Comparison of ENCODE assay signal across 27 cellular contexts in genomic region chr12:24979286-24979685, GRCh38. TPM values are rescaled to one million over a fixed set of nuclear protein-coding genes. Genes with fewer than 3 reads are reported as not detected.
DNase-seq lines count a peak whose midpoint lies in the region; ATAC-seq, FAIRE-seq and TF ChIP-seq lines count a peak whose summit lies in the region.
"Had no signal": no experiment of that assay in that cellular context is flagged by ENCODE, and none has a peak within 500 bp of the region (broad histone marks: within the 10 kb centered on the region; RNA-seq: fewer than 3 reads in every experiment).

No MANE protein-coding gene starts in this region.

- H3K4me3 ChIP-seq in right lobe of liver, result no peak overlapping the region
- H3K4me3 ChIP-seq in HepG2 (replicated peaks in 1 of 3; ENCODE audit: insufficient read depth in 1 of 3, low read depth in 2 of 3, low read length in 3 of 3), result no peak overlapping the region
- no peak overlapping the region for H3K4me3 ChIP-seq in aorta (ENCODE audit: low read length in 2 of 2)
- H3K4me3 ChIP-seq: spleen had no signal

- TF ChIP-seq RAD21 in HepG2 (CRISPR knock-in tag; IDR thresholded peaks at IDR 0.05), result no peak

- H3K9me3 ChIP-seq in right lobe of liver (no peaks in the 10 kb centered on the region), HepG2 (ENCODE audit: low read length) (no peaks in the 10 kb centered on the region), aorta (ENCODE audit: control insufficient read depth, low read length) (no peaks in the 10 kb centered on the region)
- H3K9me3 ChIP-seq: SK-N-SH had no signal

- peaks cover 4 to 13% (median 12%) of the 10 kb centered on the region in 3 donors for H3K9me3 Mint-ChIP-seq in T-cell

- H3K27ac ChIP-seq in right lobe of liver (no peak overlapping the region), HepG2 (ENCODE audit: extremely low read length, insufficient read depth, low read length) (no peak overlapping the region), aorta (ENCODE audit: low read depth in 1 of 2, low read length in 2 of 2) (no peak overlapping the region)

- POLR2A ChIA-PET in HepG2 (lab: Yijun Ruan, JAX), result no interaction called here
- POLR2A ChIA-PET in T-cell (lab: Charles Lee), result no interaction called here

- intact Hi-C loops in right lobe of liver (cut with DNase I) (no loop called here), HepG2 (cut with micrococcal nuclease; ENCODE audit: unreplicated experiment) (no loop called here), left ventricle myocardium superior (cut with micrococcal nuclease) (no loop called here), aorta (cut with DNase I) (no loop called here)

- H3K36me3 ChIP-seq in right lobe of liver (no peaks in the 10 kb centered on the region), HepG2 (replicated peaks in 1 of 2; ENCODE audit: control insufficient read depth in 1 of 2, insufficient read depth in 2 of 2, low read length in 2 of 2) (no peaks in the 10 kb centered on the region), aorta (ENCODE audit: control insufficient read depth in 1 of 2, insufficient read depth in 2 of 2, low read length in 1 of 2) (no peaks in the 10 kb centered on the region)
- H3K36me3 ChIP-seq: spleen had no signal

- H3K79me2 ChIP-seq in HepG2 (ENCODE audit: insufficient read depth, low read length), result no peaks in the 10 kb centered on the region

- in situ Hi-C loops in HepG2 (cut with HindIII; ENCODE audit: extremely low pct_ligation_motif_present, low pct_unique_long_range_greater_than_20kb), result no loop called here

- TF ChIP-seq POLR2A in right lobe of liver (IDR thresholded peaks at IDR 0.05) (no peak), HepG2 (IDR thresholded peaks at IDR 0.05; ENCODE audit: insufficient read depth in 1 of 2, low read depth in 2 of 2, low read length in 2 of 2) (no peak)

- FAIRE-seq in HepG2 (lab: Jason Lieb, UNC) (no peak), frontal cortex (lab: Jason Lieb, UNC) (no peak)
- FAIRE-seq: A204.1, islet of Langerhans had no signal

- peaks cover 6% of the 10 kb centered on the region for H3K36me3 Mint-ChIP-seq in T-cell

- no peak overlapping the region for H3K9ac ChIP-seq in HepG2 (ENCODE audit: insufficient read depth, low read depth, low read length)
- H3K9ac ChIP-seq: SK-N-SH had no signal

- no peak overlapping the region for H3K4me3 Mint-ChIP-seq in T-cell
- H3K4me3 Mint-ChIP-seq: activated CD4-positive, alpha-beta T cell treated with anti-CD3 and anti-CD28 coated beads, Interleukin-2, amount 10 ng/mL, durations not matched to agents 24 days and 14 days; CD4-positive, alpha-beta T cell; nephron had no signal

- H3K4me2 ChIP-seq in HepG2 (ENCODE audit: low read depth, low read length), result no peak overlapping the region
- H3K4me2 ChIP-seq: SK-N-SH had no signal

- DNase-seq in right lobe of liver (no peak), HepG2 (ENCODE audit: low spot score) (no peak), SKM-1 (lab: John Stamatoyannopoulos, UW; ENCODE audit: unreplicated experiment) (peak; percentile 15), left ventricle myocardium superior (no peak), aorta (no peak), frontal cortex (ENCODE audit: low spot score in 2 of 2) (no peak), T-cell (no peak)
- DNase-seq: activated CD4-positive, alpha-beta T cell treated with anti-CD3 and anti-CD28 coated beads, Interleukin-2, amount 10 ng/mL, durations not matched to agents 24 days and 14 days; activated CD8-positive, alpha-beta memory T cell treated with anti-CD3 and anti-CD28 coated beads, Interleukin-2, amount 50 U/mL, for 4 hours; activated effector memory CD4-positive, alpha-beta T cell treated with anti-CD3 and anti-CD28 coated beads, Interleukin-2, amount 50 U/mL, for 16 hours; CD4-positive, alpha-beta T cell; DMS79 treated with DMSO at 0.1 percent for 48 hours; GOT3; hippocampal formation; mesenchymal stem cell; NCI-H1436 treated with DMSO at 0.1 percent for 48 hours; NCI-H2171 treated with DMSO at 0.1 percent for 48 hours; NCI-H748 treated with DMSO at 0.1 percent for 48 hours; SK-N-SH; spleen; stimulated activated CD8-positive, alpha-beta memory T cell treated with anti-CD3 and anti-CD28 coated beads, Interleukin-4, amount 100 ng/mL, for 48 hours had no signal

- H3K4me1 Mint-ChIP-seq in T-cell, result no peaks in the 10 kb centered on the region

- 53% methylated on average over 5 of the region's 5 CpGs for WGBS in right lobe of liver (ENCODE audit: insufficient coverage, low coverage, low lambda C conversion rate, missing lambda C conversion rate)
- WGBS in HepG2 (ENCODE audit: low lambda C conversion rate), result 33% methylated on average over 4 of the region's 5 CpGs
- 85 to 89% methylated on average over 5 of the region's 5 CpGs for WGBS in aorta, 2 donors

- no peak overlapping the region for H2AFZ ChIP-seq in HepG2 (ENCODE audit: low read length)

- TF ChIP-seq CTCF in right lobe of liver (IDR thresholded peaks at IDR 0.05), result no peak
- TF ChIP-seq CTCF in HepG2 (CRISPR knock-in tag; IDR thresholded peaks at IDR 0.05), result no peak

- CTCF ChIA-PET in HepG2 (lab: Yijun Ruan, JAX; ENCODE audit: low intra/inter-chr PET ratio, low total read pairs) (no interaction called here), T-cell (lab: Charles Lee) (no interaction called here)

- peaks cover 0 to 3% of the 10 kb centered on the region in 2 donors for H3K27me3 Mint-ChIP-seq in T-cell
- H3K27me3 Mint-ChIP-seq: activated CD4-positive, alpha-beta T cell treated with anti-CD3 and anti-CD28 coated beads, Interleukin-2, amount 10 ng/mL, durations not matched to agents 24 days and 14 days; CD4-positive, alpha-beta T cell; progenitor cell of endocrine pancreas had no signal

- no peak overlapping the region for H3K27ac Mint-ChIP-seq in T-cell
- H3K27ac Mint-ChIP-seq: activated CD4-positive, alpha-beta T cell treated with anti-CD3 and anti-CD28 coated beads, Interleukin-2, amount 10 ng/mL, durations not matched to agents 24 days and 14 days; CD4-positive, alpha-beta T cell had no signal

- H4K20me1 ChIP-seq in HepG2 (ENCODE audit: insufficient read depth, low read length), result no peaks in the 10 kb centered on the region

- no TSS peak for BruUV-seq in HepG2 (replicated peaks; lab: Mats Ljungman, UMichigan)

- ATAC-seq in right lobe of liver, result peak; percentile 43 to 70 (median 50)
- ATAC-seq in HepG2, result no peak
- peak; percentile 41 for ATAC-seq in left ventricle myocardium superior
- peak; percentile 38 for ATAC-seq in aorta (ENCODE audit: low FRiP score)
- no peak for ATAC-seq in HG03378 (IDR thresholded peaks at IDR 0.05; ENCODE audit: unreplicated experiment)
- no peak for ATAC-seq in T-cell (replicated peaks in 1 of 4)
- ATAC-seq: Panc1 had no signal

- H3K27me3 ChIP-seq in right lobe of liver, result no peaks in the 10 kb centered on the region
- no peaks in the 10 kb centered on the region for H3K27me3 ChIP-seq in HepG2 (ENCODE audit: control insufficient read depth in 1 of 2, insufficient read depth in 2 of 2, low read length in 2 of 2)
- no peaks in the 10 kb centered on the region for H3K27me3 ChIP-seq in aorta (ENCODE audit: control insufficient read depth in 1 of 2, insufficient read depth in 2 of 2, low read length in 1 of 2)
- H3K27me3 ChIP-seq: spleen had no signal

- TF ChIP-seq EP300 in HepG2 (IDR thresholded peaks at IDR 0.05; ENCODE audit: low read depth in 2 of 2, low read length in 2 of 2), result no peak
- TF ChIP-seq EP300 in HepG2 (CRISPR knock-in tag; IDR thresholded peaks at IDR 0.05; ENCODE audit: borderline replicate concordance), result no peak

- no peaks in the 10 kb centered on the region for H3K4me1 ChIP-seq in right lobe of liver
- no peaks in the 10 kb centered on the region for H3K4me1 ChIP-seq in HepG2 (ENCODE audit: insufficient read depth, low read length)
- no peaks in the 10 kb centered on the region for H3K4me1 ChIP-seq in aorta (ENCODE audit: control insufficient read depth in 1 of 2, insufficient read depth in 2 of 2, low read length in 2 of 2)

TF ChIP-seq in HepG2, 621 proteins besides CTCF, POLR2A, EP300 and RAD21 (continues in another document):
- no peak for TF ChIP-seq HNRNPH1 (optimal IDR thresholded peaks at IDR 0.05; ENCODE audit: low read depth, low read length)

RNA-seq across cellular contexts. Expression of gene BCAT1, which starts 30.4 kb away (rescaled TPM):
- total RNA-seq in right lobe of liver (1 to 10 TPM in 5 of 6 experiments, under 1 TPM in 1; 0.86 to 6.0 (median 2.7) TPM), HepG2 (2016; rRNA removed; fragmentation: Illumina TruSeq; extraction: Trizol) (75.5 and 142 TPM in 2 replicates), left ventricle myocardium superior (4.1 TPM), aorta (10 to 100 TPM; 27.7 to 47.3 TPM), frontal cortex (48.5 TPM), T-cell (1 to 10 TPM; 1.2 to 4.2 (median 3.2) TPM)
- 5.6 and 7.0 TPM in 2 replicates for total RNA-seq in HepG2 (2016; cell fraction: cytosol; rRNA removed; fragmentation: Illumina TruSeq; extraction: Trizol; ENCODE audit: low read depth)
- total RNA-seq in HepG2 (2016; cell fraction: insoluble cytoplasmic fraction; rRNA removed; fragmentation: Illumina TruSeq; extraction: Trizol), result 72.9 and 129 TPM in 2 replicates
- 13.3 and 15.4 TPM in 2 replicates for total RNA-seq in HepG2 (2016; cell fraction: membrane; rRNA removed; fragmentation: Illumina TruSeq; extraction: Trizol)
- 33.0 and 33.1 TPM in 2 replicates for total RNA-seq in HepG2 (2016; cell fraction: nucleus; rRNA removed; fragmentation: Illumina TruSeq; extraction: Trizol)
- polyA plus RNA-seq in HepG2 (2011; rRNA removed) (7.8 and 8.0 TPM in 2 replicates), aorta (10 to 100 TPM in 1 of 2 donors, 1 to 10 TPM in 1; 3.8 to 15.9 TPM)
- 3.9 and 5.8 TPM in 2 replicates for polyA plus RNA-seq in HepG2 (2011; cell fraction: cytosol; rRNA removed)
- polyA plus RNA-seq in HepG2 (2011; cell fraction: nucleus; rRNA removed), result 5.0 and 7.8 TPM in 2 replicates
- 20.1 and 29.8 TPM in 2 replicates for polyA plus RNA-seq in HepG2 (2012)
- 2.8 and 5.4 TPM in 2 replicates for polyA plus RNA-seq in HepG2 (2016; cell fraction: cytosol; fragmentation: Illumina TruSeq; extraction: Trizol; ENCODE audit: low read depth)
- polyA plus RNA-seq in HepG2 (2016; cell fraction: insoluble cytoplasmic fraction; fragmentation: Illumina TruSeq; extraction: Trizol; ENCODE audit: low read depth), result 42.2 and 43.3 TPM in 2 replicates
- 6.0 and 6.1 TPM in 2 replicates for polyA plus RNA-seq in HepG2 (2016; cell fraction: membrane; fragmentation: Illumina TruSeq; extraction: Trizol; ENCODE audit: low read depth)
- 16.8 and 16.9 TPM in 2 replicates for polyA plus RNA-seq in HepG2 (2016; cell fraction: nucleus; fragmentation: Illumina TruSeq; extraction: Trizol; ENCODE audit: insufficient read depth, low read depth)
- 0.49 and 19.4 TPM in 2 replicates for polyA minus RNA-seq in HepG2 (2011; rRNA and poly(A)+ RNA removed; ENCODE audit: low replicate concordance)
- polyA minus RNA-seq in HepG2 (2011; cell fraction: cytosol; rRNA and poly(A)+ RNA removed), result 29.5 and 39.7 TPM in 2 replicates
- 30.2 and 33.6 TPM in 2 replicates for polyA minus RNA-seq in HepG2 (2011; cell fraction: nucleus; rRNA and poly(A)+ RNA removed)

Comparison
In these comparisons a context has a peak if more than half of its experiments do, and no peak if none do; other contexts are left out.
1. ATAC-seq: peak in right lobe of liver (4 of 4), left ventricle myocardium superior (single experiment) and aorta (single experiment); none in HepG2 (single experiment), HG03378 (single experiment) and T-cell (0 of 4).